Comparison of ENCODE assay signal across 8 cellular contexts in genomic region chr7:116671681-116672595, GRCh38. TPM values are rescaled to one million over a fixed set of nuclear protein-coding genes. Genes with fewer than 3 reads are reported as not detected.
DNase-seq lines count a peak whose midpoint lies in the region; ATAC-seq and TF ChIP-seq lines count a peak whose summit lies in the region.

Gene MET, plus strand, starts transcription at chr7:116672196. Its CDS starts 26,889 bp downstream, at chr7:116699085.

- no peaks in the 10 kb centered on the region for H3K27me3 ChIP-seq in BJ (ENCODE audit: control insufficient read depth, insufficient read depth, low read length)
- no peaks in the 10 kb centered on the region for H3K27me3 ChIP-seq in foreskin keratinocyte
- no peaks in the 10 kb centered on the region for H3K27me3 ChIP-seq in tibial artery

- peak within 1 kb of the TSS; percentile 98 for H3K27ac ChIP-seq in foreskin keratinocyte
- peak within 1 kb of the TSS; percentile 74 to 76 for H3K27ac ChIP-seq in tibial artery

- H3K27me3 Mint-ChIP-seq in activated T-helper 17 cell treated with anti-CD3 and anti-CD28 coated beads, Interleukin-2, amount 50 U/mL, for 72 hours: peaks cover 53% of the 10 kb centered on the region
- peaks cover 83% of the 10 kb centered on the region for H3K27me3 Mint-ChIP-seq in nephron progenitor cell (ENCODE audit: low read depth, poor library complexity)

- H3K4me1 Mint-ChIP-seq in activated T-helper 17 cell treated with anti-CD3 and anti-CD28 coated beads, Interleukin-2, amount 50 U/mL, for 72 hours: no peaks in the 10 kb centered on the region
- H3K4me1 Mint-ChIP-seq in nephron progenitor cell: peaks cover 25% of the 10 kb centered on the region

- H3K4me1 ChIP-seq in foreskin keratinocyte (peaks cover 27% of the 10 kb centered on the region), tibial artery (peaks cover 0 to 17% (median 4%) of the 10 kb centered on the region in 4 donors)

- peak within 1 kb of the TSS; percentile 64 for H3K4me3 Mint-ChIP-seq in activated T-helper 17 cell treated with anti-CD3 and anti-CD28 coated beads, Interleukin-2, amount 50 U/mL, for 72 hours
- peak within 1 kb of the TSS; percentile 87 for H3K4me3 Mint-ChIP-seq in nephron progenitor cell

- POLR2A ChIA-PET in BJ (lab: Charles Lee): interaction anchor here (1.1 kb wide), 1 partner anchor 14 kb away, joined by 3 read pairs; no protein-coding TSS in a partner anchor

- no peaks in the 10 kb centered on the region for H3K36me3 Mint-ChIP-seq in activated T-helper 17 cell treated with anti-CD3 and anti-CD28 coated beads, Interleukin-2, amount 50 U/mL, for 72 hours (ENCODE audit: low read depth)
- no peaks in the 10 kb centered on the region for H3K36me3 Mint-ChIP-seq in nephron progenitor cell (ENCODE audit: low read depth)

- intact Hi-C loops in tibial artery (cut with DNase I; ENCODE audit: low total_unique reads): loop anchor here (2.0 kb wide), 1 partner anchor 137 kb away; no protein-coding TSS in a partner anchor

- no peaks in the 10 kb centered on the region for H3K9me3 Mint-ChIP-seq in activated T-helper 17 cell treated with anti-CD3 and anti-CD28 coated beads, Interleukin-2, amount 50 U/mL, for 72 hours
- H3K9me3 Mint-ChIP-seq in nephron progenitor cell: peaks cover 4% of the 10 kb centered on the region

- H3K27ac Mint-ChIP-seq in activated T-helper 17 cell treated with anti-CD3 and anti-CD28 coated beads, Interleukin-2, amount 50 U/mL, for 72 hours: no peak within 1 kb of the TSS
- H3K27ac Mint-ChIP-seq in nephron progenitor cell: no peak within 1 kb of the TSS

- TF ChIP-seq CTCF in BJ (IDR thresholded peaks at IDR 0.05; ENCODE audit: insufficient read depth, low read depth, low read length): peak; percentile 83
- TF ChIP-seq CTCF in foreskin keratinocyte (conservative IDR thresholded peaks at IDR 0.05): peak; percentile 92
- peak; percentile 15 for TF ChIP-seq CTCF in nephron progenitor cell (IDR thresholded peaks at IDR 0.05)
- peak; percentile 50 to 61 for TF ChIP-seq CTCF in tibial artery (IDR thresholded peaks at IDR 0.05)

- ATAC-seq in GM18909 (IDR thresholded peaks at IDR 0.05; ENCODE audit: poor library complexity, unreplicated experiment): peak; percentile 90
- peak; percentile 88 for ATAC-seq in HG03103 (IDR thresholded peaks at IDR 0.05; ENCODE audit: low read depth, unreplicated experiment)
- ATAC-seq in activated T-helper 17 cell treated with anti-CD3 and anti-CD28 coated beads, Interleukin-2, amount 50 U/mL, for 72 hours (replicated peaks): peak; percentile 81
- ATAC-seq in foreskin keratinocyte: peak; percentile 83

- DNase-seq in BJ (ENCODE audit: low read depth): no peak
- DNase-seq in NCI-H460 (ENCODE audit: extremely low read depth, low read depth): peak; percentile 83
- DNase-seq in foreskin keratinocyte: peak; percentile 86 to 93
- peak; percentile 83 for DNase-seq in nephron progenitor cell
- peak; percentile 70 to 81 for DNase-seq in tibial artery

- CTCF ChIA-PET in BJ (lab: Yijun Ruan, JAX): interaction anchor here (0.9 to 2.1 kb wide), 24 partner anchors 8 to 145 kb away, joined by 3 to 12 read pairs (median 4); no protein-coding TSS in a partner anchor

- H3K4me3 ChIP-seq in BJ (ENCODE audit: low read depth, low read length) (peak within 1 kb of the TSS; percentile 70), tibial artery (peak within 1 kb of the TSS; percentile 62 to 73)

- H3K36me3 ChIP-seq in BJ (ENCODE audit: control insufficient read depth, insufficient read depth, low read length): no peaks in the 10 kb centered on the region
- no peaks in the 10 kb centered on the region for H3K36me3 ChIP-seq in tibial artery

- H3K9me3 ChIP-seq in tibial artery: no peaks in the 10 kb centered on the region

RNA-seq across cellular contexts. Expression of gene MET, which starts in this region (rescaled TPM):
- polyA plus RNA-seq in BJ (2011; rRNA removed): 68.3 and 82.8 TPM in 2 replicates
- 107 and 140 TPM in 2 replicates for polyA minus RNA-seq in BJ (2011; rRNA and poly(A)+ RNA removed)
- total RNA-seq in NCI-H460 (2014; rRNA removed; shearing (Covaris generic)): 77.6 and 80.5 TPM in 2 replicates
- polyA plus RNA-seq in NCI-H460 (2014; cell fraction: nucleus; rRNA removed): 21.5 and 42.8 TPM in 2 replicates
- total RNA-seq in activated T-helper 17 cell treated with anti-CD3 and anti-CD28 coated beads, Interleukin-2, amount 50 U/mL, for 72 hours: 1 to 10 TPM in 1 of 2 donors, under 1 TPM in 1; 0.08 to 1.6 TPM
- 147 and 157 TPM in 2 replicates for total RNA-seq in foreskin keratinocyte
- polyA plus RNA-seq in foreskin keratinocyte: 26.7 and 30.7 TPM in 2 replicates

Comparison
In these comparisons a context has a peak if more than half of its experiments do, and no peak if none do; other contexts are left out.
1. RNA of gene MET (total RNA-seq): 147 to 157 TPM in foreskin keratinocyte and 77.6 to 80.5 TPM in NCI-H460; 0.08 to 1.6 TPM in activated T-helper 17 cell treated with anti-CD3 and anti-CD28 coated beads, Interleukin-2, amount 50 U/mL, for 72 hours; every median in the first group is over 10 times any median in the second.
2. CTCF ChIP-seq: peak in every context shown above with its lines; median percentile 92 in foreskin keratinocyte; 83 in BJ; 56 in tibial artery; 15 in nephron progenitor cell.
3. Peak in every context shown above with its lines, with median percentiles within 50 percentile points of each other: ATAC-seq.